23 cellular contexts compared by ENCODE assay signal in the genomic region with DNA sequence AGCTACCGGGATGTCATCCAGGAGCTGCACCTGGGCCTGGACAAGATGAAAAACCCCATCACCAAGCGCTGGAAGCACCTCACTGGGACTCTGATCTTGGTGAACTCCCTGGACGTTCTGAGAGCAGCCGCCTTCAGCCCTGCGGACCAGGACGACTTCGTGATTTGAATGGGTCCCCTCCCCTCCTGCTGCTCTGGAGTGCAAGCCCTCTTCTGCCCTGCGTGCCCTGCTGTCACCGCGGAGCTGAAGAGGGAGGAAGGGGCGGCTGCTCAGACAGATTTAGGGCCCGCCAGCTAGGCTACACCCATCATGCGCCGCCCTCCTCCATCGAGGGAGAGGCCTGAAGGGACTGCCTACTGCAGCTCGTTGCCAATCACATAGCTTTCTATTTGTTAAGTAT.
"Had no signal": no experiment of that assay in that cellular context is flagged by ENCODE, and none has a peak within 500 bp of the region (broad histone marks: within the 10 kb centered on the region; RNA-seq: fewer than 3 reads in every experiment).

No MANE protein-coding gene starts in this region.

- FAIRE-seq: colon had no signal

- H3K27me3 ChIP-seq: left lung, neutrophil, ovary, right atrium auricular region, thyroid gland had no signal

- ATAC-seq: activated CD4-positive, alpha-beta T cell treated with anti-CD3 and anti-CD28 coated beads for 36 hours; activated T-cell treated with anti-CD3 and anti-CD28 coated beads, Interleukin-2, amount 50 U/mL, for 4 hours; left lung; naive thymus-derived CD8-positive, alpha-beta T cell; psoas muscle; stimulated activated naive CD8-positive, alpha-beta T cell treated with anti-CD3 and anti-CD28 coated beads, Interleukin-15, Interleukin-2, amounts not matched to agents 100 U/mL and 50 U/mL, for 24 hours; WTC11 had no signal

- DNase-seq: activated CD4-positive, alpha-beta T cell treated with anti-CD3 and anti-CD28 coated beads for 36 hours; activated CD4-positive, alpha-beta T cell treated with anti-CD3 and anti-CD28 coated beads, Interleukin-2, amount 50 U/mL, for 4 hours; activated CD8-positive, alpha-beta memory T cell treated with anti-CD3 and anti-CD28 coated beads, Interleukin-2, amount 50 U/mL, for 48 hours; activated naive CD4-positive, alpha-beta T cell treated with anti-CD3 and anti-CD28 coated beads for 36 hours; activated T-cell treated with anti-CD3 and anti-CD28 coated beads, Interleukin-2, amount 50 U/mL, for 4 hours; amygdala; central memory CD4-positive, alpha-beta T cell; erythroblast; foreskin fibroblast; immature natural killer cell; left lung; stimulated activated CD4-positive, alpha-beta T cell treated with anti-CD3 and anti-CD28 coated beads, Interleukin-12 subunit alpha, Interleukin-12 subunit beta, amount 100 ng/mL, for 4 hours; stimulated activated CD4-positive, alpha-beta T cell treated with anti-CD3 and anti-CD28 coated beads, Interleukin-4, amount 100 ng/mL, for 4 hours; stimulated activated naive CD8-positive, alpha-beta T cell treated with anti-CD3 and anti-CD28 coated beads, Interleukin-15, Interleukin-2, amounts not matched to agents 100 U/mL and 50 U/mL, for 24 hours; T1000; thyroid gland had no signal

- H3K9me3 ChIP-seq: left lung, neutrophil, ovary, psoas muscle, right atrium auricular region, thyroid gland had no signal

- H3K36me3 ChIP-seq: neutrophil, ovary had no signal

- H3K27ac ChIP-seq: left lung, neutrophil, ovary, psoas muscle, thyroid gland had no signal

- H3K4me3 ChIP-seq: left lung, ovary, psoas muscle, right atrium auricular region, thyroid gland had no signal
